ENCODE assay signal across 1 cellular context in genomic region chr19:17932485-17933338, GRCh38.
TF ChIP-seq lines count a peak whose summit lies in the region.

TSS of gene CCDC124 (plus strand) at chr19:17933015. CDS start at chr19:17936421, 3,406 bp downstream.

TF ChIP-seq in HepG2, 621 proteins besides CTCF, POLR2A, EP300 and RAD21 (continued from another document):
- TF ChIP-seq ZNF407 (CRISPR knock-in tag; IDR thresholded peaks at IDR 0.05; ENCODE audit: not compliant biosample characterization) (peak; percentile 10), ZNF660 (CRISPR knock-in tag; IDR thresholded peaks at IDR 0.05; ENCODE audit: borderline replicate concordance, low read depth) (no peak), RFX5 (IDR thresholded peaks at IDR 0.05; ENCODE audit: low read depth, low read length) (peak; percentile 23; the same call in 1 of the 2 replicates), MXD3 (CRISPR knock-in tag; IDR thresholded peaks at IDR 0.05) (peak; percentile 87; the same call in 1 of the 2 replicates), SAP130 (CRISPR knock-in tag; IDR thresholded peaks at IDR 0.05; ENCODE audit: low read depth) (peak; percentile 90), SYNCRIP (IDR thresholded peaks at IDR 0.05; ENCODE audit: insufficient read depth, low read depth, low read length) (no peak), KDM3A (CRISPR knock-in tag; IDR thresholded peaks at IDR 0.05; ENCODE audit: low read depth) (peak; percentile 78), MYC (CRISPR knock-in tag; IDR thresholded peaks at IDR 0.05; ENCODE audit: borderline replicate concordance) (peak; percentile 99), ELF1 (CRISPR knock-in tag; IDR thresholded peaks at IDR 0.05) (peak; percentile 68), PITX1 (CRISPR knock-in tag; IDR thresholded peaks at IDR 0.05) (peak; percentile 16; the same call in 1 of the 2 replicates), TBL1XR1 (IDR thresholded peaks at IDR 0.05; ENCODE audit: borderline replicate concordance, low read length, partially characterized antibody) (peak; percentile 43), ZNF670 (CRISPR knock-in tag; IDR thresholded peaks at IDR 0.05; ENCODE audit: borderline replicate concordance) (peak; percentile 76; the same call in 1 of the 2 replicates), SIN3B (IDR thresholded peaks at IDR 0.05; ENCODE audit: low read length) (no peak; the same call in 1 of the 2 replicates), SOX5 (CRISPR knock-in tag; IDR thresholded peaks at IDR 0.05; ENCODE audit: borderline replicate concordance) (peak; percentile 18; the same call in 1 of the 2 replicates), PHF8 (CRISPR knock-in tag; IDR thresholded peaks at IDR 0.05) (peak; percentile 92), ZFP91 (CRISPR knock-in tag; IDR thresholded peaks at IDR 0.05; ENCODE audit: borderline replicate concordance) (peak; percentile 80; the same call in 1 of the 2 replicates), NKX3-1 (CRISPR knock-in tag; IDR thresholded peaks at IDR 0.05) (peak; percentile 39; the same call in 1 of the 2 replicates), RNF2 (conservative IDR thresholded peaks at IDR 0.05; ENCODE audit: low read depth) (0 out of 2 replicates have a peak, but pooled peaks have one; percentile 40), ELF4 (CRISPR knock-in tag; IDR thresholded peaks at IDR 0.05; ENCODE audit: borderline replicate concordance) (no peak), ZHX1 (CRISPR knock-in tag; IDR thresholded peaks at IDR 0.05; ENCODE audit: low read depth) (peak; percentile 98), ZNF501 (CRISPR knock-in tag; IDR thresholded peaks at IDR 0.05) (peak; percentile 89), RFXANK (CRISPR knock-in tag; IDR thresholded peaks at IDR 0.05) (0 out of 2 replicates have a peak, but pooled peaks have one; percentile 43), ZNF703 (CRISPR knock-in tag; IDR thresholded peaks at IDR 0.05; ENCODE audit: borderline replicate concordance) (no peak), THRA (CRISPR knock-in tag; IDR thresholded peaks at IDR 0.05; ENCODE audit: borderline replicate concordance) (peak; percentile 76; the same call in 1 of the 2 replicates), KMT2A (CRISPR knock-in tag; IDR thresholded peaks at IDR 0.05) (peak; percentile 81; the same call in 1 of the 2 replicates), ZNF292 (CRISPR knock-in tag; IDR thresholded peaks at IDR 0.05; ENCODE audit: borderline replicate concordance, low read depth) (no peak), POLR2AphosphoS5 (IDR thresholded peaks at IDR 0.05; ENCODE audit: low read depth, low read length) (peak; percentile 82), ZNF605 (CRISPR knock-in tag; IDR thresholded peaks at IDR 0.05) (peak; percentile 86; the same call in 1 of the 2 replicates), CEBPZ (IDR thresholded peaks at IDR 0.05; ENCODE audit: low read length) (no peak), ZNF746 (CRISPR knock-in tag; IDR thresholded peaks at IDR 0.05) (peak; percentile 12; the same call in 1 of the 2 replicates), ZNF607 (CRISPR knock-in tag; IDR thresholded peaks at IDR 0.05; ENCODE audit: borderline replicate concordance) (no peak; the same call in 1 of the 2 replicates)
TF ChIP-seq in HepG2: peak in this region for 244.
